ENCODE assay signal across 1 cellular context in the genomic region with DNA sequence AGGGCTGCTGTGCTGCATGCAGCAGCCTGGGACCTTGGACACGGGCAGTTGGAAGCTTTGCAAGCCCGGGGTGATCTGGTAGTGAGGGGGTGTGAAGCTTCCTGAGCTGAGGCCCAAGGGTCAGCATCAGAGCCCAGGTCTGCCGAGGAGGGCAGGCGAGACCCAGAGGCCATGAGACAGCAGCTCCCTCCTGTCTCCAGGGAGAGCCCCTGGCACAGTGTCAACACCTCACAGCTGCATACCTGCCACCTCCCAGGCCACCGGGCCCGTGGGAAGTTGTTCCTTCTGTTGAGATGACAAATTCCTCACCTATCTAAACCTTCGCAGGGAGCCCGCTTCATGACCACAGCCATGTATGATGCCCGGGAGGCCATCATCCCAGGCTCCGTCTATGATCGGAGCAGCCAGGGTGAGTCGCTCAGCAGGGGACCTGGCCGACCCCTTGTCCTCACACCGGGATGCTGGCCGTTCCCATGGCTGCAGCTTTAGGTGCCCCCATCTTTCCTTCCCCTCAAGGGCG.
TF ChIP-seq lines count a peak whose summit lies in the region.

No MANE protein-coding gene starts in this region.

TF ChIP-seq in GM12878, 131 proteins besides CTCF, POLR2A, EP300 and RAD21:
- TF ChIP-seq TCF12 (IDR thresholded peaks at IDR 0.05; ENCODE audit: low read depth, low read length): no peak
- TF ChIP-seq MYB (IDR thresholded peaks at IDR 0.05; ENCODE audit: borderline replicate concordance, low read depth, low read length): no peak
- no peak for TF ChIP-seq BCLAF1 (IDR thresholded peaks at IDR 0.05)
- no peak for TF ChIP-seq HDGF (IDR thresholded peaks at IDR 0.05)
